ENCODE assay signal across 8 cellular contexts in the genomic region with DNA sequence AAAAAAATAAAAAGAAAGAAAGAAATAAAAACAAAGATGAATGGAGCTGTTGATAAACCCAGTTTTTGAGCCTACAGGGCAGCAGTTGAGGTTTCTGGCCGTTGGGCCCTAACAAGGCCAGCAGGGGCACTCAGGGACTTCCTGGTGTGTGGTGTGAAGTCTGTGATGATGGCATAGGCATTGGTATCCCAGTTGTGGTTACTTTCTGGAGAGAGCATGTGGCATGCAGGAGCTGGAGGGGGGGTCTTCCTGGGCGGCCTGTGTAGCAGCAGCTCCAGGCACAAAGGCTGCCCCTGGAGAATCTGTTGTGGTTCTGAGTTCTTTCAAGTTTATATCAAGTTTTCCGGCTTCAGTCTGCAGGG. TPM values are rescaled to one million over a fixed set of nuclear protein-coding genes. Genes with fewer than 3 reads are reported as not detected.
DNase-seq lines count a peak whose midpoint lies in the region; ATAC-seq and TF ChIP-seq lines count a peak whose summit lies in the region.

No MANE protein-coding gene starts in this region.

- no peak overlapping the region for H3K9ac ChIP-seq in HCT116 (ENCODE audit: low read length)

- no peaks in the 10 kb centered on the region for H3K9me3 ChIP-seq in HCT116 (ENCODE audit: control insufficient read depth in 1 of 2, insufficient read depth in 1 of 2, low read depth in 1 of 2, low read length in 2 of 2)

- no peaks in the 10 kb centered on the region for H3K9me3 Mint-ChIP-seq in activated naive CD4-positive, alpha-beta T cell treated with anti-CD3 and anti-CD28 coated beads, Interleukin-2, amount 50 U/mL, for 72 hours
- no peaks in the 10 kb centered on the region for H3K9me3 Mint-ChIP-seq in type B pancreatic cell

- ATAC-seq in HCT116 (no peak), HG02840 (IDR thresholded peaks at IDR 0.05; ENCODE audit: low FRiP score, unreplicated experiment) (no peak), HG02885 (IDR thresholded peaks at IDR 0.05; ENCODE audit: poor library complexity, unreplicated experiment) (no peak), HG03469 (IDR thresholded peaks at IDR 0.05; ENCODE audit: unreplicated experiment) (no peak)
- no peak for ATAC-seq in activated naive CD4-positive, alpha-beta T cell treated with anti-CD3 and anti-CD28 coated beads, Interleukin-2, amount 50 U/mL, for 72 hours

- TF ChIP-seq CTCF in AG10803 (conservative IDR thresholded peaks at IDR 0.05; ENCODE audit: low read length) (peak; percentile 38), HCT116 (IDR thresholded peaks at IDR 0.05 in 2 of 3, conservative IDR thresholded peaks at IDR 0.05 in 1 of 3; ENCODE audit: borderline replicate concordance in 1 of 3, insufficient read depth in 1 of 3, low read depth in 2 of 3, low read length in 2 of 3) (peak in 1 of 3 experiments; percentile 16; a peak in 1 of 6 replicates), type B pancreatic cell (conservative IDR thresholded peaks at IDR 0.05) (no peak)

- peak overlapping the region; percentile 96 for H3K27ac ChIP-seq in HCT116 (ENCODE audit: low read depth, low read length)

- no peak overlapping the region for H3K4me2 ChIP-seq in HCT116 (ENCODE audit: low read length)

- no TSS peak for BruUV-seq in HCT116 (replicated peaks; lab: Mats Ljungman, UMichigan)

- H3K27me3 ChIP-seq in HCT116 (ENCODE audit: insufficient read depth, low read length): no peaks in the 10 kb centered on the region

- H3K36me3 Mint-ChIP-seq in activated naive CD4-positive, alpha-beta T cell treated with anti-CD3 and anti-CD28 coated beads, Interleukin-2, amount 50 U/mL, for 72 hours: peaks cover 9 to 20% of the 10 kb centered on the region in 2 donors
- peaks cover 5% of the 10 kb centered on the region for H3K36me3 Mint-ChIP-seq in type B pancreatic cell

- peaks cover 0 to 3% of the 10 kb centered on the region in 2 experiments; a peak in 1 of 4 replicates for H3K36me3 ChIP-seq in HCT116 (ENCODE audit: control insufficient read depth in 1 of 2, insufficient read depth in 2 of 2, low read length in 2 of 2)

- H3K4me3 Mint-ChIP-seq in type B pancreatic cell: no peak overlapping the region

- intact Hi-C loops in HCT116 (cut with micrococcal nuclease): no loop called here

- POLR2A ChIA-PET in HCT116 (lab: Charles Lee): interaction anchor here (1.6 kb wide), 1 partner anchor 10 kb away, joined by 6 read pairs; no protein-coding TSS in a partner anchor

- no peaks in the 10 kb centered on the region for H3K9me2 ChIP-seq in HCT116 (ENCODE audit: insufficient read depth)

- H2AFZ ChIP-seq in HCT116 (ENCODE audit: low read depth, low read length, poor library complexity, severe bottlenecking): no peak overlapping the region

- H3K27me3 Mint-ChIP-seq in type B pancreatic cell: no peaks in the 10 kb centered on the region

- no peak for TF ChIP-seq RAD21 in HCT116 (IDR thresholded peaks at IDR 0.05; ENCODE audit: low read depth)

- DNase-seq in AG10803 (ENCODE audit: low read depth) (peak; percentile 84), HCT116 (ENCODE audit: low read depth, low spot score) (no peak), islet precursor cell (peak; percentile 74), type B pancreatic cell (ENCODE audit: extremely low spot score, unreplicated experiment) (no peak)
- no peak for DNase-seq in activated naive CD4-positive, alpha-beta T cell treated with anti-CD3 and anti-CD28 coated beads, Interleukin-2, amount 50 U/mL, for 72 hours (ENCODE audit: low spot score in 2 of 2)

- peaks cover 19% of the 10 kb centered on the region for H3K4me1 Mint-ChIP-seq in type B pancreatic cell (ENCODE audit: unreplicated experiment)

- CTCF ChIA-PET in HCT116 (lab: Charles Lee): interaction anchor here (1.2 to 3.8 kb wide), 2 partner anchors 10 to 213 kb away, joined by 6 to 18 read pairs; no protein-coding TSS in a partner anchor

- H3K79me2 ChIP-seq in HCT116 (ENCODE audit: insufficient read depth, low read length): peaks cover 68% of the 10 kb centered on the region

- H4K20me1 ChIP-seq in HCT116 (ENCODE audit: insufficient read depth): no peaks in the 10 kb centered on the region

- H3K4me1 ChIP-seq in HCT116 (ENCODE audit: control insufficient read depth in 1 of 2, insufficient read depth in 2 of 2, low read length in 2 of 2): peaks cover 19 to 32% of the 10 kb centered on the region in 2 experiments

- RAD21 ChIA-PET in HCT116 (lab: Charles Lee; ENCODE audit: low non-redundant PET in 1 of 2, low total read pairs in 2 of 2, uncharacterized antibody in 2 of 2, unreplicated experiment in 2 of 2): no interaction called here

- no peak for TF ChIP-seq POLR2A in HCT116 (IDR thresholded peaks at IDR 0.05; ENCODE audit: borderline replicate concordance, extremely low read depth, insufficient read depth, insufficient read length)

- peak overlapping the region; percentile 3 to 51 for H3K27ac Mint-ChIP-seq in activated naive CD4-positive, alpha-beta T cell treated with anti-CD3 and anti-CD28 coated beads, Interleukin-2, amount 50 U/mL, for 72 hours
- H3K27ac Mint-ChIP-seq in type B pancreatic cell: peak overlapping the region; percentile 7

- H3K4me3 ChIP-seq in AG10803 (ENCODE audit: low read length): peak overlapping the region; percentile 12; the same call in 1 of the 2 replicates
- no peak overlapping the region; a peak in 1 of 4 replicates for H3K4me3 ChIP-seq in HCT116 (replicated peaks in 1 of 2; ENCODE audit: low read depth in 1 of 2, low read length in 2 of 2)

TF ChIP-seq in HCT116, 20 proteins besides CTCF, POLR2A, EP300 and RAD21:
- TF ChIP-seq ZFX (IDR thresholded peaks at IDR 0.05): no peak
- no peak for TF ChIP-seq JUND (IDR thresholded peaks at IDR 0.05)
- no peak for TF ChIP-seq SP1 (IDR thresholded peaks at IDR 0.05; ENCODE audit: low read depth)
- TF ChIP-seq, protein P1, sequence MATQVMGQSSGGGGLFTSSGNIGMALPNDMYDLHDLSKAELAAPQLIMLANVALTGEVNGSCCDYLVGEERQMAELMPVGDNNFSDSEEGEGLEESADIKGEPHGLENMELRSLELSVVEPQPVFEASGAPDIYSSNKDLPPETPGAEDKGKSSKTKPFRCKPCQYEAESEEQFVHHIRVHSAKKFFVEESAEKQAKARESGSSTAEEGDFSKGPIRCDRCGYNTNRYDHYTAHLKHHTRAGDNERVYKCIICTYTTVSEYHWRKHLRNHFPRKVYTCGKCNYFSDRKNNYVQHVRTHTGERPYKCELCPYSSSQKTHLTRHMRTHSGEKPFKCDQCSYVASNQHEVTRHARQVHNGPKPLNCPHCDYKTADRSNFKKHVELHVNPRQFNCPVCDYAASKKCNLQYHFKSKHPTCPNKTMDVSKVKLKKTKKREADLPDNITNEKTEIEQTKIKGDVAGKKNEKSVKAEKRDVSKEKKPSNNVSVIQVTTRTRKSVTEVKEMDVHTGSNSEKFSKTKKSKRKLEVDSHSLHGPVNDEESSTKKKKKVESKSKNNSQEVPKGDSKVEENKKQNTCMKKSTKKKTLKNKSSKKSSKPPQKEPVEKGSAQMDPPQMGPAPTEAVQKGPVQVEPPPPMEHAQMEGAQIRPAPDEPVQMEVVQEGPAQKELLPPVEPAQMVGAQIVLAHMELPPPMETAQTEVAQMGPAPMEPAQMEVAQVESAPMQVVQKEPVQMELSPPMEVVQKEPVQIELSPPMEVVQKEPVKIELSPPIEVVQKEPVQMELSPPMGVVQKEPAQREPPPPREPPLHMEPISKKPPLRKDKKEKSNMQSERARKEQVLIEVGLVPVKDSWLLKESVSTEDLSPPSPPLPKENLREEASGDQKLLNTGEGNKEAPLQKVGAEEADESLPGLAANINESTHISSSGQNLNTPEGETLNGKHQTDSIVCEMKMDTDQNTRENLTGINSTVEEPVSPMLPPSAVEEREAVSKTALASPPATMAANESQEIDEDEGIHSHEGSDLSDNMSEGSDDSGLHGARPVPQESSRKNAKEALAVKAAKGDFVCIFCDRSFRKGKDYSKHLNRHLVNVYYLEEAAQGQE (IDR thresholded peaks at IDR 0.05; ENCODE audit: low read depth): no peak
- no peak for TF ChIP-seq FOSL1 (IDR thresholded peaks at IDR 0.05; ENCODE audit: low read depth)

RNA-seq across cellular contexts. Expression of a gene that starts 2.0 kb away (rescaled TPM):
- 19.7 TPM for total RNA-seq in HCT116 (2021; ENCODE audit: unreplicated experiment)
- 13.2 and 14.8 TPM in 2 replicates for polyA plus RNA-seq in HCT116 (2012)
- total RNA-seq in activated naive CD4-positive, alpha-beta T cell treated with anti-CD3 and anti-CD28 coated beads, Interleukin-2, amount 50 U/mL, for 72 hours: 10 to 100 TPM in 1 of 2 donors, 1 to 10 TPM in 1; 4.6 to 33.0 TPM
- total RNA-seq in type B pancreatic cell (ENCODE audit: low replicate concordance): 13.2 and 25.1 TPM in 2 replicates

RNA-seq across cellular contexts. Expression of a gene that starts 2.1 kb away (rescaled TPM):
- total RNA-seq in HCT116 (2021; ENCODE audit: unreplicated experiment) (109 TPM), type B pancreatic cell (ENCODE audit: low replicate concordance) (87.2 and 87.4 TPM in 2 replicates)
- polyA plus RNA-seq in HCT116 (2012): 142 and 156 TPM in 2 replicates
- 100 to 1,000 TPM in 1 of 2 donors, 10 to 100 TPM in 1; 39.7 to 113 TPM for total RNA-seq in activated naive CD4-positive, alpha-beta T cell treated with anti-CD3 and anti-CD28 coated beads, Interleukin-2, amount 50 U/mL, for 72 hours

Comparison
In these comparisons a context has a peak if more than half of its experiments do, and no peak if none do; other contexts are left out.
1. DNase-seq: peak in AG10803 (single experiment) and islet precursor cell (single experiment); none in HCT116 (single experiment), activated naive CD4-positive, alpha-beta T cell treated with anti-CD3 and anti-CD28 coated beads, Interleukin-2, amount 50 U/mL, for 72 hours (0 of 2) and type B pancreatic cell (single experiment).